ENCODE assay signal across 8 cellular contexts in genomic region chr4:35652197-35652596, GRCh38.
"Had no signal": no experiment of that assay in that cellular context is flagged by ENCODE, and none has a peak within 500 bp of the region (broad histone marks: within the 10 kb centered on the region; RNA-seq: fewer than 3 reads in every experiment).

No MANE protein-coding gene starts in this region.

- H3K4me3 ChIP-seq: GM12878 had no signal

- FAIRE-seq: G401.6, GM12878, GM12891, GM12892, GM18507, GM19239 had no signal

- DNase-seq: GDM1, GF-D8 had no signal
